Comparison of ENCODE assay signal across 10 cellular contexts in genomic region chr2:63853527-63854310, GRCh38. TPM values are rescaled to one million over a fixed set of nuclear protein-coding genes. Genes with fewer than 3 reads are reported as not detected.
DNase-seq lines count a peak whose midpoint lies in the region; ATAC-seq and TF ChIP-seq lines count a peak whose summit lies in the region.
"Had no signal": no experiment of that assay in that cellular context is flagged by ENCODE, and none has a peak within 500 bp of the region (broad histone marks: within the 10 kb centered on the region; RNA-seq: fewer than 3 reads in every experiment).

No MANE protein-coding gene starts in this region.

- no peaks in the 10 kb centered on the region for H3K9me2 ChIP-seq in Loucy (replicated peaks; ENCODE audit: low read depth, low read length)

- H3K9me3 ChIP-seq in CD4-positive, alpha-beta T cell (ENCODE audit: control insufficient read depth, low read length): no peaks in the 10 kb centered on the region
- H3K9me3 ChIP-seq in Loucy (ENCODE audit: insufficient read depth, low read depth, low read length): no peaks in the 10 kb centered on the region
- no peaks in the 10 kb centered on the region for H3K9me3 ChIP-seq in fibroblast of lung (ENCODE audit: control insufficient read depth, insufficient read depth, low read depth, low read length)

- peak overlapping the region; percentile 25 for H3K27ac ChIP-seq in CD4-positive, alpha-beta T cell (ENCODE audit: low read depth, low read length)
- no peak overlapping the region for H3K27ac ChIP-seq in fibroblast of lung (ENCODE audit: insufficient read depth, low read length)

- H3K4me2 ChIP-seq in Loucy (ENCODE audit: low read depth, low read length, poor library complexity, severe bottlenecking) (peak overlapping the region; percentile 67), fibroblast of lung (ENCODE audit: extremely low read depth, insufficient read depth, low read length) (no peak overlapping the region)

- POLR2A ChIA-PET in CD4-positive, alpha-beta T cell (lab: Charles Lee): interaction anchor here (0.6 to 7.8 kb wide), 2 partner anchors 12 to 1374 kb away, joined by 3 to 93 read pairs (median 43); partner anchors contain the start of genes ACTR2 and UGP2

- peak overlapping the region; percentile 99 for H3K27ac Mint-ChIP-seq in CD4-positive, alpha-beta T cell
- H3K27ac Mint-ChIP-seq in natural killer cell: peak overlapping the region; percentile 91 to 92

- H3F3A ChIP-seq in Loucy (ENCODE audit: low read depth): 0 out of 2 replicates have a peak, but pooled peaks cover 5% of the 10 kb centered on the region

- peak overlapping the region; percentile 30 for H3K4me3 Mint-ChIP-seq in CD4-positive, alpha-beta T cell
- no peak overlapping the region for H3K4me3 Mint-ChIP-seq in natural killer cell

- H3K4me1 Mint-ChIP-seq in CD4-positive, alpha-beta T cell (ENCODE audit: low read depth): peaks cover 85% of the 10 kb centered on the region
- H3K4me1 Mint-ChIP-seq in natural killer cell: peaks cover 70 to 73% of the 10 kb centered on the region in 2 donors

- no peak for DNase-seq in CD4-positive, alpha-beta T cell
- DNase-seq in fibroblast of lung (ENCODE audit: low read depth in 2 of 2) (peak; percentile 15 to 70), natural killer cell (no peak), hypothalamus (lab: John Stamatoyannopoulos, UW) (no peak), NCI-H446 treated with DMSO at 0.1 percent for 48 hours (lab: John Stamatoyannopoulos, UW) (no peak)
- DNase-seq: NCI-H1930; stimulated activated CD4-positive, alpha-beta T cell treated with anti-CD3 and anti-CD28 coated beads, Interleukin-1b, Interleukin-23, amount 100 ng/mL, for 48 hours had no signal

- H3K27me3 Mint-ChIP-seq in CD4-positive, alpha-beta T cell: no peaks in the 10 kb centered on the region
- no peaks in the 10 kb centered on the region for H3K27me3 Mint-ChIP-seq in natural killer cell (ENCODE audit: low read depth in 2 of 2)

- H3K79me2 ChIP-seq in Loucy (ENCODE audit: insufficient read depth, low read length) (peaks cover 87% of the 10 kb centered on the region), fibroblast of lung (ENCODE audit: control insufficient read depth, insufficient read depth, low read length) (peaks cover 73% of the 10 kb centered on the region)

- no peaks in the 10 kb centered on the region for H3K27me3 ChIP-seq in CD4-positive, alpha-beta T cell (ENCODE audit: control insufficient read depth, insufficient read depth, low read length)
- H3K27me3 ChIP-seq in Loucy (ENCODE audit: insufficient read depth, low read length, poor library complexity, severe bottlenecking) (no peaks in the 10 kb centered on the region), fibroblast of lung (ENCODE audit: control insufficient read depth, insufficient read depth, low read length) (no peaks in the 10 kb centered on the region)

- H3K4me3 ChIP-seq in Loucy (ENCODE audit: low read length, poor library complexity, severe bottlenecking): peak overlapping the region; percentile 42
- no peak overlapping the region for H3K4me3 ChIP-seq in fibroblast of lung (replicated peaks in 1 of 4; ENCODE audit: control extremely low read depth in 1 of 4, insufficient read depth in 1 of 4, low read depth in 3 of 4, low read length in 4 of 4)

- intact Hi-C loops in CD4-positive, alpha-beta T cell (cut with DNase I, micrococcal nuclease): no loop called here
- intact Hi-C loops in natural killer cell (cut with micrococcal nuclease): no loop called here

- H3K9me3 Mint-ChIP-seq in CD4-positive, alpha-beta T cell: no peaks in the 10 kb centered on the region
- H3K9me3 Mint-ChIP-seq in natural killer cell: no peaks in the 10 kb centered on the region

- CTCF ChIA-PET in CD4-positive, alpha-beta T cell (lab: Charles Lee): interaction anchor here (9.6 kb wide), 1 partner anchor 11 kb away, joined by 50 read pairs; the partner anchor contains the start of gene UGP2

- H3K4me1 ChIP-seq in Loucy (ENCODE audit: insufficient read depth, low read length, poor library complexity, severe bottlenecking) (peaks cover 80% of the 10 kb centered on the region), fibroblast of lung (ENCODE audit: control insufficient read depth, extremely low read depth, insufficient read depth, low read length) (peaks cover 7% of the 10 kb centered on the region)

- no peak for TF ChIP-seq CTCF in CD4-positive, alpha-beta T cell (IDR thresholded peaks at IDR 0.05)
- TF ChIP-seq CTCF in Loucy (conservative IDR thresholded peaks at IDR 0.05; ENCODE audit: low read length) (no peak), fibroblast of lung (conservative IDR thresholded peaks at IDR 0.05 in 1 of 2, IDR thresholded peaks at IDR 0.05 in 1 of 2; ENCODE audit: low read depth in 1 of 2, low read length in 2 of 2) (no peak), natural killer cell (IDR thresholded peaks at IDR 0.05) (no peak)

- peaks cover 14% of the 10 kb centered on the region for H3K36me3 ChIP-seq in Loucy (ENCODE audit: insufficient read depth, low read length)
- no peaks in the 10 kb centered on the region for H3K36me3 ChIP-seq in fibroblast of lung (ENCODE audit: control insufficient read depth, insufficient read depth, low read length)

- no peak overlapping the region for H2AFZ ChIP-seq in Loucy (ENCODE audit: low read length)
- no peak overlapping the region for H2AFZ ChIP-seq in fibroblast of lung (ENCODE audit: low read length)

- peaks cover 36% of the 10 kb centered on the region for H3K36me3 Mint-ChIP-seq in CD4-positive, alpha-beta T cell (ENCODE audit: low read depth)
- no peaks in the 10 kb centered on the region for H3K36me3 Mint-ChIP-seq in natural killer cell

- peak overlapping the region; percentile 67 for H3K9ac ChIP-seq in Loucy (ENCODE audit: low read depth, low read length, poor library complexity, severe bottlenecking)
- no peak overlapping the region for H3K9ac ChIP-seq in fibroblast of lung (ENCODE audit: insufficient read depth, low read length)

- H4K20me1 ChIP-seq in Loucy (ENCODE audit: insufficient read depth, low read length, poor library complexity, severe bottlenecking): peaks cover 34% of the 10 kb centered on the region
- H4K20me1 ChIP-seq in fibroblast of lung (ENCODE audit: control insufficient read depth, extremely low read depth, insufficient read depth, low read length): peaks cover 3% of the 10 kb centered on the region

- ATAC-seq in CD4-positive, alpha-beta T cell (ENCODE audit: poor library complexity): no peak
- ATAC-seq in natural killer cell (no peak), HG02798 (IDR thresholded peaks at IDR 0.05; ENCODE audit: poor library complexity, unreplicated experiment) (no peak), GM21737 (IDR thresholded peaks at IDR 0.05; ENCODE audit: unreplicated experiment) (no peak)

RNA-seq across cellular contexts. Expression of gene UGP2, which starts 12.0 kb away (rescaled TPM):
- total RNA-seq in CD4-positive, alpha-beta T cell: 10 to 100 TPM; 47.1 to 53.2 TPM
- total RNA-seq in fibroblast of lung: 77.8 and 81.2 TPM in 2 replicates
- 120 and 180 TPM in 2 replicates for polyA plus RNA-seq in fibroblast of lung
- polyA plus RNA-seq in fibroblast of lung (2012): 111 and 148 TPM in 2 replicates
- 0.94 and 3.5 TPM in 2 replicates for polyA minus RNA-seq in fibroblast of lung (ENCODE audit: low replicate concordance)
- total RNA-seq in natural killer cell: 100 to 1,000 TPM; 100 to 117 (median 101) TPM

Comparison
In these comparisons a context has a peak if more than half of its experiments do, and no peak if none do; other contexts are left out.
1. DNase-seq: peak in fibroblast of lung (2 of 2); none in CD4-positive, alpha-beta T cell (0 of 10), natural killer cell (single experiment), hypothalamus (0 of 51) and NCI-H446 treated with DMSO at 0.1 percent for 48 hours (single experiment).